In the genomic region with DNA sequence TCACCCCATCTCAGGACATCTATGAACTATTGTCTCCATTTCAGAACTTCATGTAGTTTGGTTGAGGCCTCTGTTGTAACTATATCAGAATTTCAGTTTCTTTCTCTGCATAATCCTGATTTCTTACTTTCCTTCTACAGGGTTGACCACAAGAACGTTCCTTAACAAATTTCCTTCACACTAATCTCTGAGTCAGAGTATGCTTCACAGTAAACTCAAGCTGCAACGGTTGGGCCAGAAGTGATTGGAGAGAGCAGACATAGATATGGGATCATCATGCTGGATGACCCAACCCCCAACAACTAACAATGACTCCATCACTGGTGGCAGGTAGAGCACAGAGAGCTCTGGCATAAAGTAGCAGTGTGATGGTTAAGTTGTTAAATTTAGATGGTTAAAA, we compare ENCODE assay signal across 15 cellular contexts.
DNase-seq lines count a peak whose midpoint lies in the region; ATAC-seq and TF ChIP-seq lines count a peak whose summit lies in the region.
"Had no signal": no experiment of that assay in that cellular context is flagged by ENCODE, and none has a peak within 500 bp of the region (broad histone marks: within the 10 kb centered on the region; RNA-seq: fewer than 3 reads in every experiment).

No MANE protein-coding gene starts in this region.

- no peak overlapping the region for H3K4me3 Mint-ChIP-seq in osteocyte (ENCODE audit: unreplicated experiment)
- H3K4me3 Mint-ChIP-seq: nephron had no signal

- H3K27ac ChIP-seq in RWPE2 (ENCODE audit: poor library complexity, severe bottlenecking): peak overlapping the region; percentile 74
- H3K27ac ChIP-seq in smooth muscle cell (ENCODE audit: low read depth): peak overlapping the region; percentile 60
- H3K27ac ChIP-seq: gastroesophageal sphincter, skin epidermis, suprapubic skin had no signal

- H4K20me1 ChIP-seq in smooth muscle cell (ENCODE audit: low read depth): no peaks in the 10 kb centered on the region

- H3K4me1 Mint-ChIP-seq in osteocyte (ENCODE audit: unreplicated experiment): no peaks in the 10 kb centered on the region
- H3K4me1 Mint-ChIP-seq: nephron had no signal

- H3K9ac ChIP-seq in smooth muscle cell (ENCODE audit: low read depth): no peak overlapping the region

- no peaks in the 10 kb centered on the region for H3K36me3 Mint-ChIP-seq in osteocyte (ENCODE audit: unreplicated experiment)
- H3K36me3 Mint-ChIP-seq: activated naive CD4-positive, alpha-beta T cell treated with anti-CD3 and anti-CD28 coated beads, Interleukin-2, amount 50 U/mL, for 72 hours had no signal

- TF ChIP-seq CTCF in RWPE2 (IDR thresholded peaks at IDR 0.05; ENCODE audit: poor library complexity, severe bottlenecking) (no peak), fibroblast of mammary gland (conservative IDR thresholded peaks at IDR 0.05; ENCODE audit: control insufficient read depth, insufficient read depth, low read depth, low read length) (no peak), smooth muscle cell (IDR thresholded peaks at IDR 0.05; ENCODE audit: borderline replicate concordance, insufficient read depth, poor library complexity, severe bottlenecking) (no peak), osteocyte (IDR thresholded peaks at IDR 0.05) (no peak)

- H3K4me1 ChIP-seq in RWPE2 (ENCODE audit: insufficient read depth, poor library complexity, severe bottlenecking): peaks cover 57% of the 10 kb centered on the region
- no peaks in the 10 kb centered on the region for H3K4me1 ChIP-seq in smooth muscle cell (ENCODE audit: low read depth)
- H3K4me1 ChIP-seq: gastroesophageal sphincter, suprapubic skin had no signal

- no peak overlapping the region for H2AFZ ChIP-seq in smooth muscle cell (ENCODE audit: low read depth)

- 22% methylated on average over 2 of the region's 2 CpGs for WGBS in smooth muscle cell (ENCODE audit: low lambda C conversion rate)

- H3F3A ChIP-seq in smooth muscle cell (ENCODE audit: low read depth): peaks cover 4% of the 10 kb centered on the region

- peak; percentile 65 for DNase-seq in H4 (ENCODE audit: low spot score)
- peak; percentile 78 for DNase-seq in RWPE2 (ENCODE audit: low spot score)
- DNase-seq in fibroblast of mammary gland (ENCODE audit: low read depth): peak; percentile 95
- DNase-seq in smooth muscle cell (lab: John Stamatoyannopoulos, UW; ENCODE audit: unreplicated experiment): no peak
- DNase-seq in stimulated activated CD4-positive, alpha-beta T cell treated with anti-CD3 and anti-CD28 coated beads, Interleukin-2, amount 100 ng/mL, for 48 hours: no peak
- DNase-seq in SHP77 treated with DMSO at 0.1 percent for 48 hours (lab: John Stamatoyannopoulos, UW): no peak
- no peak for DNase-seq in osteocyte (ENCODE audit: extremely low spot score, unreplicated experiment)
- DNase-seq: activated CD8-positive, alpha-beta memory T cell treated with anti-CD3 and anti-CD28 coated beads, Interleukin-2, amount 50 U/mL, for 48 hours; Karpas-422; NCI-H2081 treated with DMSO at 0.1 percent for 48 hours had no signal

- no peak overlapping the region for H3K4me3 ChIP-seq in RWPE2 (ENCODE audit: severe bottlenecking)
- H3K4me3 ChIP-seq in fibroblast of mammary gland (ENCODE audit: control insufficient read depth, low read depth, low read length): no peak overlapping the region
- no peak overlapping the region for H3K4me3 ChIP-seq in smooth muscle cell
- H3K4me3 ChIP-seq: gastroesophageal sphincter, skin epidermis, suprapubic skin had no signal

- H3K9me3 ChIP-seq in RWPE2 (ENCODE audit: severe bottlenecking) (no peaks in the 10 kb centered on the region), smooth muscle cell (replicated peaks; ENCODE audit: low read depth) (no peaks in the 10 kb centered on the region)
- H3K9me3 ChIP-seq: gastroesophageal sphincter, suprapubic skin had no signal

- H3K79me2 ChIP-seq in smooth muscle cell (ENCODE audit: low read depth): no peaks in the 10 kb centered on the region

- H3K4me2 ChIP-seq in smooth muscle cell: peak overlapping the region; percentile 59

- H3K27ac Mint-ChIP-seq in osteocyte (ENCODE audit: unreplicated experiment): no peak overlapping the region
- H3K27ac Mint-ChIP-seq: activated naive CD4-positive, alpha-beta T cell treated with anti-CD3 and anti-CD28 coated beads, Interleukin-2, amount 50 U/mL, for 72 hours; nephron had no signal

- H3K9me3 Mint-ChIP-seq in osteocyte (ENCODE audit: unreplicated experiment): no peaks in the 10 kb centered on the region
- H3K9me3 Mint-ChIP-seq: nephron had no signal

- H3K27me3 Mint-ChIP-seq in osteocyte (ENCODE audit: unreplicated experiment): peaks cover 24% of the 10 kb centered on the region

- no peaks in the 10 kb centered on the region for H3K36me3 ChIP-seq in RWPE2 (ENCODE audit: low read depth)
- no peaks in the 10 kb centered on the region for H3K36me3 ChIP-seq in smooth muscle cell (ENCODE audit: low read depth)
- H3K36me3 ChIP-seq: gastroesophageal sphincter, suprapubic skin had no signal

- ATAC-seq in RWPE2 (ENCODE audit: low read depth): peak; percentile 90
- ATAC-seq: activated naive CD4-positive, alpha-beta T cell treated with anti-CD3 and anti-CD28 coated beads, Interleukin-2, amount 50 U/mL, for 72 hours; gastroesophageal sphincter had no signal

- H3K27me3 ChIP-seq in RWPE2 (ENCODE audit: insufficient read depth, poor library complexity, severe bottlenecking) (no peaks in the 10 kb centered on the region), smooth muscle cell (ENCODE audit: low read depth) (no peaks in the 10 kb centered on the region)
- H3K27me3 ChIP-seq: gastroesophageal sphincter, suprapubic skin had no signal

Comparison
In these comparisons a context has a peak if more than half of its experiments do, and no peak if none do; other contexts are left out.
1. DNase-seq: peak in H4 (single experiment), RWPE2 (single experiment) and fibroblast of mammary gland (single experiment); none in smooth muscle cell (single experiment), stimulated activated CD4-positive, alpha-beta T cell treated with anti-CD3 and anti-CD28 coated beads, Interleukin-2, amount 100 ng/mL, for 48 hours (0 of 2), SHP77 treated with DMSO at 0.1 percent for 48 hours (single experiment) and osteocyte (single experiment).